8 cellular contexts compared by ENCODE assay signal in the genomic region with DNA sequence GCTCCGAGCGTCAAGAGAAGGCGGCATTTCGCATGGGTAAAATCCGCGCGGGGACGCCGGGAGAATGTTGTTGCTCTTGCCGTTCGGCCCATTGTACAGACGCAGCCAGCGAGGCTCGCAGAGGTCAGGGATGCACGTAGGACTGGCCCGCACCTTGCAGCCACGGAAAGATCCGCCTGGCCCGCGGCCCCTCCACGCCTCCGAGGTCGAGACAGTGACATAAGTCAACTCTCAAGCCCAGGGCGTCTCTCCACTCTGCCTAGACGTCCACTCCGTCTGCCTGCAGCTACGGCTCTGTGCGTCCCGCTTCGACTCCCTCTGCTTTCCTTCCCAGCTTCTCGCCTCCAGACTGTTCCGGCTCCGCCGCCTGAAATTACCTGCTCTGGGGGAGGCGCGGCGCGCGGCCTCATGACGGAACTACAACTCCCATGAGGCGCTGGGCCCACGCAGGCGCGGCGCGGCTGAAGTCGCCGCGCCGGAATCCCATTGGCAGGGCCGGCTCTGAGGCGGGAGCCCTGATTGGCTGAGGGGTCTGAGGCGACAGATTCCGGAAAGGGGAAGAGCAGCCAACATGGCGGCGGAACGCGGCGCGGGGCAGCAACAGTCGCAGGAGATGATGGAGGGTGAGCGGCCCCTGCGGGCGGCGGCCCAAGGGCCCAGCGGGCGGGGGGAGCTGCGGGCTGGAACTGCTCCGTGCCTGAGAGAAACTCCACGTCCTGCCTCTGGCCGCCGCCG. TPM values are rescaled to one million over a fixed set of nuclear protein-coding genes. Genes with fewer than 3 reads are reported as not detected.
DNase-seq lines count a peak whose midpoint lies in the region; ATAC-seq and TF ChIP-seq lines count a peak whose summit lies in the region.

A gene with protein sequence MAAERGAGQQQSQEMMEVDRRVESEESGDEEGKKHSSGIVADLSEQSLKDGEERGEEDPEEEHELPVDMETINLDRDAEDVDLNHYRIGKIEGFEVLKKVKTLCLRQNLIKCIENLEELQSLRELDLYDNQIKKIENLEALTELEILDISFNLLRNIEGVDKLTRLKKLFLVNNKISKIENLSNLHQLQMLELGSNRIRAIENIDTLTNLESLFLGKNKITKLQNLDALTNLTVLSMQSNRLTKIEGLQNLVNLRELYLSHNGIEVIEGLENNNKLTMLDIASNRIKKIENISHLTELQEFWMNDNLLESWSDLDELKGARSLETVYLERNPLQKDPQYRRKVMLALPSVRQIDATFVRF (plus strand): TSS at position 543 of the 735 bp plus-strand sequence. CDS start 29 bp downstream, at position 572.

- TF ChIP-seq CTCF in uterus (IDR thresholded peaks at IDR 0.05), result peak in 2 of 4 experiments; percentile 18 to 24

- H3K36me3 ChIP-seq in uterus, result no peaks in the 10 kb centered on the region

- ATAC-seq in GM18498 (IDR thresholded peaks at IDR 0.05; ENCODE audit: unreplicated experiment), result peak; percentile 75
- peak; percentile 66 for ATAC-seq in HG02938 (IDR thresholded peaks at IDR 0.05; ENCODE audit: unreplicated experiment)
- peak; percentile 97 for ATAC-seq in left ventricle myocardium superior

- H3K27me3 ChIP-seq in uterus, result no peaks in the 10 kb centered on the region

- peak within 1 kb of the TSS; percentile 66 for H3K27ac ChIP-seq in angular gyrus (ENCODE audit: low read depth, low read length)
- peak within 1 kb of the TSS; percentile 80 to 81 for H3K27ac ChIP-seq in uterus

- no peaks in the 10 kb centered on the region for H3K9me3 ChIP-seq in uterus

- TF ChIP-seq POLR2A in uterus (IDR thresholded peaks at IDR 0.05), result peak in 1 of 2 donors; percentile 71

- intact Hi-C loops in left ventricle myocardium superior (cut with micrococcal nuclease) (no loop called here), uterus (cut with DNase I; ENCODE audit: low total_unique reads) (no loop called here)

- peaks cover 0 to 4% of the 10 kb centered on the region in 2 donors for H3K4me1 ChIP-seq in uterus

- peak within 1 kb of the TSS; percentile 51 to 82 for H3K4me3 ChIP-seq in uterus

- DNase-seq in NCI-H187 (lab: John Stamatoyannopoulos, UW) (peak; percentile 66 to 80), T-helper 2 cell (peak; percentile 88 to 97 (median 92)), left ventricle myocardium superior (peak; percentile 97), pulmonary artery endothelial cell (ENCODE audit: low read depth, low spot score) (peak; percentile 72), uterus (peak; percentile 92 to 93)

RNA-seq across cellular contexts. Expression of the gene that starts here (rescaled TPM):
- total RNA-seq in left ventricle myocardium superior (70.3 TPM), pulmonary artery endothelial cell (45.9 and 59.5 TPM in 2 replicates), uterus (10 to 100 TPM in 3 of 4 donors, 1 to 10 TPM in 1; 8.5 to 43.6 (median 30.0) TPM)

Comparison
In these comparisons a context has a peak if more than half of its experiments do, and no peak if none do; other contexts are left out.
1. Peak in every context shown above with its lines: DNase-seq, ATAC-seq, H3K4me3 ChIP-seq and H3K27ac ChIP-seq.